Comparison of ENCODE assay signal across 8 cellular contexts in genomic region chr4:51885371-51885770, GRCh38. TPM values are rescaled to one million over a fixed set of nuclear protein-coding genes. Genes with fewer than 3 reads are reported as not detected.
A peak's percentile ranks its signal among the peaks of the same experiment; 100 is the strongest.
DNase-seq lines count a peak whose midpoint lies in the region; ATAC-seq and TF ChIP-seq lines count a peak whose summit lies in the region.

No MANE protein-coding gene starts in this region.

- DNase-seq in activated naive CD8-positive, alpha-beta T cell treated with anti-CD3 and anti-CD28 coated beads, Interleukin-2, amount 50 U/mL, for 24 hours: no peak
- no peak for DNase-seq in activated naive CD8-positive, alpha-beta T cell treated with anti-CD3 and anti-CD28 coated beads for 36 hours
- DNase-seq in activated CD8-positive, alpha-beta T cell treated with anti-CD3 and anti-CD28 coated beads for 36 hours: no peak
- DNase-seq in left colon: no peak
- DNase-seq in 8988T: no peak
- DNase-seq in cortex of kidney (lab: John Stamatoyannopoulos, UW): no peak

- H3K36me3 Mint-ChIP-seq in activated naive CD8-positive, alpha-beta T cell treated with anti-CD3 and anti-CD28 coated beads, Interleukin-2, amount 50 U/mL, for 24 hours (ENCODE audit: low read depth): peaks cover 34% of the 10 kb centered on the region
- H3K36me3 Mint-ChIP-seq in activated naive CD8-positive, alpha-beta T cell treated with anti-CD3 and anti-CD28 coated beads for 36 hours: peaks cover 32% of the 10 kb centered on the region
- peaks cover 43% of the 10 kb centered on the region for H3K36me3 Mint-ChIP-seq in activated CD8-positive, alpha-beta T cell treated with anti-CD3 and anti-CD28 coated beads for 36 hours (ENCODE audit: low read depth)

- no peak overlapping the region for H3K4me3 Mint-ChIP-seq in activated naive CD8-positive, alpha-beta T cell treated with anti-CD3 and anti-CD28 coated beads, Interleukin-2, amount 50 U/mL, for 24 hours
- no peak overlapping the region for H3K4me3 Mint-ChIP-seq in activated naive CD8-positive, alpha-beta T cell treated with anti-CD3 and anti-CD28 coated beads for 36 hours
- no peak overlapping the region for H3K4me3 Mint-ChIP-seq in activated CD8-positive, alpha-beta T cell treated with anti-CD3 and anti-CD28 coated beads for 36 hours

- no peaks in the 10 kb centered on the region for H3K4me1 Mint-ChIP-seq in activated naive CD8-positive, alpha-beta T cell treated with anti-CD3 and anti-CD28 coated beads, Interleukin-2, amount 50 U/mL, for 24 hours
- no peaks in the 10 kb centered on the region for H3K4me1 Mint-ChIP-seq in activated naive CD8-positive, alpha-beta T cell treated with anti-CD3 and anti-CD28 coated beads for 36 hours
- peaks cover 5% of the 10 kb centered on the region for H3K4me1 Mint-ChIP-seq in activated CD8-positive, alpha-beta T cell treated with anti-CD3 and anti-CD28 coated beads for 36 hours (ENCODE audit: low read depth)

- CTCF ChIA-PET in activated CD8-positive, alpha-beta T cell treated with anti-CD3 and anti-CD28 coated beads for 36 hours (lab: Charles Lee): interaction anchor here (1.0 to 2.6 kb wide), 7 partner anchors 11 to 141 kb away, joined by 3 to 16 read pairs (median 4); no protein-coding TSS in a partner anchor

- peak overlapping the region; percentile 16 for H3K27ac Mint-ChIP-seq in activated naive CD8-positive, alpha-beta T cell treated with anti-CD3 and anti-CD28 coated beads, Interleukin-2, amount 50 U/mL, for 24 hours
- H3K27ac Mint-ChIP-seq in activated naive CD8-positive, alpha-beta T cell treated with anti-CD3 and anti-CD28 coated beads for 36 hours: no peak overlapping the region
- no peak overlapping the region for H3K27ac Mint-ChIP-seq in activated CD8-positive, alpha-beta T cell treated with anti-CD3 and anti-CD28 coated beads for 36 hours

- intact Hi-C loops in activated CD8-positive, alpha-beta T cell treated with anti-CD3 and anti-CD28 coated beads for 36 hours (cut with micrococcal nuclease): no loop called here
- intact Hi-C loops in left colon (cut with DNase I, micrococcal nuclease): no loop called here

- peak; percentile 42 for TF ChIP-seq CTCF in activated CD8-positive, alpha-beta T cell treated with anti-CD3 and anti-CD28 coated beads for 36 hours (IDR thresholded peaks at IDR 0.05)

- no peak for ATAC-seq in activated naive CD8-positive, alpha-beta T cell treated with anti-CD3 and anti-CD28 coated beads, Interleukin-2, amount 50 U/mL, for 24 hours
- ATAC-seq in HG03354 (IDR thresholded peaks at IDR 0.05; ENCODE audit: poor library complexity, severe bottlenecking, unreplicated experiment) (peak; percentile 92), left colon (peak; percentile 58), HG03039 (IDR thresholded peaks at IDR 0.05; ENCODE audit: unreplicated experiment) (no peak)
- peak; percentile 49 for ATAC-seq in activated CD8-positive, alpha-beta T cell treated with anti-CD3 and anti-CD28 coated beads for 36 hours

- H3K27me3 Mint-ChIP-seq in activated naive CD8-positive, alpha-beta T cell treated with anti-CD3 and anti-CD28 coated beads, Interleukin-2, amount 50 U/mL, for 24 hours: no peaks in the 10 kb centered on the region
- no peaks in the 10 kb centered on the region for H3K27me3 Mint-ChIP-seq in activated naive CD8-positive, alpha-beta T cell treated with anti-CD3 and anti-CD28 coated beads for 36 hours
- no peaks in the 10 kb centered on the region for H3K27me3 Mint-ChIP-seq in activated CD8-positive, alpha-beta T cell treated with anti-CD3 and anti-CD28 coated beads for 36 hours

- POLR2A ChIA-PET in activated CD8-positive, alpha-beta T cell treated with anti-CD3 and anti-CD28 coated beads for 36 hours (lab: Charles Lee): no interaction called here

- no peaks in the 10 kb centered on the region for H3K9me3 Mint-ChIP-seq in activated naive CD8-positive, alpha-beta T cell treated with anti-CD3 and anti-CD28 coated beads, Interleukin-2, amount 50 U/mL, for 24 hours
- no peaks in the 10 kb centered on the region for H3K9me3 Mint-ChIP-seq in activated naive CD8-positive, alpha-beta T cell treated with anti-CD3 and anti-CD28 coated beads for 36 hours
- H3K9me3 Mint-ChIP-seq in activated CD8-positive, alpha-beta T cell treated with anti-CD3 and anti-CD28 coated beads for 36 hours: no peaks in the 10 kb centered on the region

RNA-seq across cellular contexts. Expression of gene DCUN1D4, which starts 42.4 kb away (rescaled TPM):
- total RNA-seq in activated naive CD8-positive, alpha-beta T cell treated with anti-CD3 and anti-CD28 coated beads for 36 hours: 10 to 100 TPM; 39.4 to 42.9 TPM
- 10 to 100 TPM; 32.6 to 39.8 TPM for total RNA-seq in activated CD8-positive, alpha-beta T cell treated with anti-CD3 and anti-CD28 coated beads for 36 hours
- 10 to 100 TPM; 29.7 to 37.5 TPM for total RNA-seq in left colon

Comparison
In these comparisons a context has a peak if more than half of its experiments do, and no peak if none do; other contexts are left out.
1. ATAC-seq: peak in HG03354 (single experiment), activated CD8-positive, alpha-beta T cell treated with anti-CD3 and anti-CD28 coated beads for 36 hours (single experiment) and left colon (single experiment); none in activated naive CD8-positive, alpha-beta T cell treated with anti-CD3 and anti-CD28 coated beads, Interleukin-2, amount 50 U/mL, for 24 hours (single experiment) and HG03039 (single experiment).